In the genomic region with DNA sequence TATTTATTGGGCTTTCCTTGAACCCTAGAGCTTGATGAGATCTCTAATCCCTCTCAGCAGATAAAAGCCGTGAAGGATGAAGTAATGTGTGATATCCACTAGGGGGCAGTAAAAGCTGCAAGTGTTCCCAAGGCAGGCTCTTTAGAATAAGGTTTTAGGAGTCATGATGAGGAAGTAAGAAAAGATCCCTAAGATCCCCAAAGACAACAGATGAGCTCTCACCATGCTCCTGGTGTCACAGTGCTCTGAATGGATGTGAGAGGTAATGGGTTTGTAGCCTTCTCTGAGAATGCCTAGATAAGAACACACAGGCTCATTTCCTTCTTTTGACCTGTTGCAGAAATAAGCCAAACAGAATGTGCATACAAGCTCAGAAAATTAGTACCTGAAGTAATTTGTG, we compare ENCODE assay signal across 1 cellular context.
TF ChIP-seq lines count a peak whose summit lies in the region.

No MANE protein-coding gene starts in this region.

TF ChIP-seq in K562, 482 proteins besides CTCF, POLR2A, EP300 and RAD21 (continued from another document):
- TF ChIP-seq, protein P1, sequence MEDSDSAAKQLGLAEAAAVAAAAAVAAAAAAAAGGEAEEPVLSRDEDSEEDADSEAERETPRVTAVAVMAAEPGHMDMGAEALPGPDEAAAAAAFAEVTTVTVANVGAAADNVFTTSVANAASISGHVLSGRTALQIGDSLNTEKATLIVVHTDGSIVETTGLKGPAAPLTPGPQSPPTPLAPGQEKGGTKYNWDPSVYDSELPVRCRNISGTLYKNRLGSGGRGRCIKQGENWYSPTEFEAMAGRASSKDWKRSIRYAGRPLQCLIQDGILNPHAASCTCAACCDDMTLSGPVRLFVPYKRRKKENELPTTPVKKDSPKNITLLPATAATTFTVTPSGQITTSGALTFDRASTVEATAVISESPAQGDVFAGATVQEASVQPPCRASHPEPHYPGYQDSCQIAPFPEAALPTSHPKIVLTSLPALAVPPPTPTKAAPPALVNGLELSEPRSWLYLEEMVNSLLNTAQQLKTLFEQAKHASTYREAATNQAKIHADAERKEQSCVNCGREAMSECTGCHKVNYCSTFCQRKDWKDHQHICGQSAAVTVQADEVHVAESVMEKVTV (CRISPR knock-in tag; IDR thresholded peaks at IDR 0.05), result peak; percentile 41; the same call in 1 of the 2 replicates
- TF ChIP-seq ZNF507 (tag; conservative IDR thresholded peaks at IDR 0.05), result no peak
- no peak for TF ChIP-seq NR2C1 (IDR thresholded peaks at IDR 0.05)
- no peak for TF ChIP-seq NR2C1 (tag; IDR thresholded peaks at IDR 0.05)
- no peak for TF ChIP-seq HNRNPUL1 (IDR thresholded peaks at IDR 0.05; ENCODE audit: low read length)
- TF ChIP-seq CHAMP1 (IDR thresholded peaks at IDR 0.05), result no peak
- no peak for TF ChIP-seq CBFA2T2 (conservative IDR thresholded peaks at IDR 0.05)
- peak; percentile 77 for TF ChIP-seq ARID3A (IDR thresholded peaks at IDR 0.05; ENCODE audit: borderline replicate concordance, low read depth, low read length)
- no peak for TF ChIP-seq KHSRP (IDR thresholded peaks at IDR 0.05)
- TF ChIP-seq BRD9 (IDR thresholded peaks at IDR 0.05; ENCODE audit: low read depth, partially characterized antibody), result no peak
- TF ChIP-seq, protein P2, sequence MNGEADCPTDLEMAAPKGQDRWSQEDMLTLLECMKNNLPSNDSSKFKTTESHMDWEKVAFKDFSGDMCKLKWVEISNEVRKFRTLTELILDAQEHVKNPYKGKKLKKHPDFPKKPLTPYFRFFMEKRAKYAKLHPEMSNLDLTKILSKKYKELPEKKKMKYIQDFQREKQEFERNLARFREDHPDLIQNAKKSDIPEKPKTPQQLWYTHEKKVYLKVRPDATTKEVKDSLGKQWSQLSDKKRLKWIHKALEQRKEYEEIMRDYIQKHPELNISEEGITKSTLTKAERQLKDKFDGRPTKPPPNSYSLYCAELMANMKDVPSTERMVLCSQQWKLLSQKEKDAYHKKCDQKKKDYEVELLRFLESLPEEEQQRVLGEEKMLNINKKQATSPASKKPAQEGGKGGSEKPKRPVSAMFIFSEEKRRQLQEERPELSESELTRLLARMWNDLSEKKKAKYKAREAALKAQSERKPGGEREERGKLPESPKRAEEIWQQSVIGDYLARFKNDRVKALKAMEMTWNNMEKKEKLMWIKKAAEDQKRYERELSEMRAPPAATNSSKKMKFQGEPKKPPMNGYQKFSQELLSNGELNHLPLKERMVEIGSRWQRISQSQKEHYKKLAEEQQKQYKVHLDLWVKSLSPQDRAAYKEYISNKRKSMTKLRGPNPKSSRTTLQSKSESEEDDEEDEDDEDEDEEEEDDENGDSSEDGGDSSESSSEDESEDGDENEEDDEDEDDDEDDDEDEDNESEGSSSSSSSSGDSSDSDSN (IDR thresholded peaks at IDR 0.05; ENCODE audit: borderline replicate concordance in 1 of 2, low read depth in 2 of 2, low read length in 2 of 2), result no peak
- no peak for TF ChIP-seq NFATC3 (IDR thresholded peaks at IDR 0.05)
- no peak for TF ChIP-seq ZNF780A (CRISPR knock-in tag; IDR thresholded peaks at IDR 0.05)
- TF ChIP-seq GTF2A2 (tag; IDR thresholded peaks at IDR 0.05), result no peak
- TF ChIP-seq POLR2AphosphoS5 (IDR thresholded peaks at IDR 0.05; ENCODE audit: control insufficient read depth, insufficient read depth, low read depth, low read length), result no peak
